In genomic region chr1:102836991-102837390, GRCh38 we compare ENCODE assay signal across 16 cellular contexts.
A peak's percentile ranks its signal among the peaks of the same experiment; 100 is the strongest.
DNase-seq lines count a peak whose midpoint lies in the region; ATAC-seq and TF ChIP-seq lines count a peak whose summit lies in the region.
"Had no signal": no experiment of that assay in that cellular context is flagged by ENCODE, and none has a peak within 500 bp of the region (broad histone marks: within the 10 kb centered on the region; RNA-seq: fewer than 3 reads in every experiment).

No MANE protein-coding gene starts in this region.

- H3K36me3 Mint-ChIP-seq in Caco-2 (ENCODE audit: insufficient read depth, unreplicated experiment): no peaks in the 10 kb centered on the region
- H3K36me3 Mint-ChIP-seq: CD8-positive, alpha-beta memory T cell had no signal

- no peak overlapping the region for H3K4me3 Mint-ChIP-seq in Caco-2 (ENCODE audit: unreplicated experiment)
- H3K4me3 Mint-ChIP-seq: B cell; CD8-positive, alpha-beta memory T cell had no signal

- intact Hi-C loops in Caco-2 (cut with micrococcal nuclease; ENCODE audit: unreplicated experiment): loop anchor here (1.0 kb wide), 1 partner anchor 21 kb away; no protein-coding TSS in a partner anchor
- intact Hi-C loops in sigmoid colon (cut with DNase I): no loop called here

- DNase-seq in Caco-2 (peak; percentile 16 to 48), islet precursor cell (peak; percentile 50), sigmoid colon (no peak), GM10266 (ENCODE audit: extremely low spot score) (no peak), COR-L47 (lab: John Stamatoyannopoulos, UW) (no peak)
- DNase-seq: CD8-positive, alpha-beta memory T cell; DMS153; DMS79; GDM1; GOT3; H7 had no signal

- H3K27ac Mint-ChIP-seq in Caco-2 (ENCODE audit: unreplicated experiment): no peak overlapping the region
- H3K27ac Mint-ChIP-seq: B cell; CD8-positive, alpha-beta memory T cell had no signal

- no peak overlapping the region for H3K4me3 ChIP-seq in Caco-2 (ENCODE audit: low read depth, low read length)
- no peak overlapping the region for H3K4me3 ChIP-seq in sigmoid colon
- H3K4me3 ChIP-seq: BLaER1 treated with 17β-estradiol and CSF1 and Interleukin-3, amounts not matched to agents 10 nM and 100 nM had no signal

- H3K36me3 ChIP-seq in Caco-2 (ENCODE audit: control insufficient read depth, insufficient read depth, low read length) (no peaks in the 10 kb centered on the region), sigmoid colon (no peaks in the 10 kb centered on the region)
- H3K36me3 ChIP-seq: BLaER1 treated with 17β-estradiol and CSF1 and Interleukin-3, amounts not matched to agents 10 nM and 100 nM had no signal

- TF ChIP-seq EP300 in sigmoid colon (IDR thresholded peaks at IDR 0.05): no peak

- TF ChIP-seq POLR2A in sigmoid colon (IDR thresholded peaks at IDR 0.05): no peak

- H3K27ac ChIP-seq in VCaP (peak overlapping the region; percentile 37), sigmoid colon (no peak overlapping the region)
- H3K27ac ChIP-seq: BLaER1 treated with 17β-estradiol and CSF1 and Interleukin-3, amounts not matched to agents 10 nM and 100 nM had no signal

- 15 to 44% methylated on average over 2 of the region's 2 CpGs for WGBS in sigmoid colon, 2 donors

- no TSS peak for BruUV-seq in Caco-2 (replicated peaks; lab: Mats Ljungman, UMichigan)

- no peaks in the 10 kb centered on the region for H3K27me3 Mint-ChIP-seq in Caco-2 (ENCODE audit: insufficient read depth, unreplicated experiment)
- H3K27me3 Mint-ChIP-seq: B cell; CD8-positive, alpha-beta memory T cell had no signal

- H3K4me1 ChIP-seq in Caco-2: peaks cover 15% of the 10 kb centered on the region
- H3K4me1 ChIP-seq in sigmoid colon: no peaks in the 10 kb centered on the region

- no peaks in the 10 kb centered on the region for H3K27me3 ChIP-seq in Caco-2 (replicated peaks; ENCODE audit: control insufficient read depth, insufficient read depth, low read length)
- H3K27me3 ChIP-seq in sigmoid colon: no peaks in the 10 kb centered on the region
- H3K27me3 ChIP-seq: BLaER1 treated with 17β-estradiol and CSF1 and Interleukin-3, amounts not matched to agents 10 nM and 100 nM had no signal

- TF ChIP-seq CTCF in Caco-2 (IDR thresholded peaks at IDR 0.05; ENCODE audit: insufficient read depth in 1 of 2, low read depth in 1 of 2, low read length in 1 of 2, severe bottlenecking in 1 of 2, unreplicated experiment in 1 of 2) (no peak), VCaP (conservative IDR thresholded peaks at IDR 0.05) (no peak), sigmoid colon (IDR thresholded peaks at IDR 0.05) (no peak), GM10266 (IDR thresholded peaks at IDR 0.05; ENCODE audit: control insufficient read depth, insufficient read depth, low read depth, missing control alignments) (no peak)

- H3K4me1 Mint-ChIP-seq in Caco-2 (ENCODE audit: low read depth, unreplicated experiment): peaks cover 14% of the 10 kb centered on the region
- H3K4me1 Mint-ChIP-seq: B cell; CD8-positive, alpha-beta memory T cell had no signal

- CTCF ChIA-PET in Caco-2 (lab: Charles Lee): no interaction called here

- no peak for ATAC-seq in GM21381 (IDR thresholded peaks at IDR 0.05; ENCODE audit: unreplicated experiment)
- ATAC-seq: HCT116 had no signal

- POLR2A ChIA-PET in Caco-2 (lab: Charles Lee): no interaction called here

- H3K9me3 Mint-ChIP-seq in Caco-2 (ENCODE audit: unreplicated experiment): no peaks in the 10 kb centered on the region

- no peaks in the 10 kb centered on the region for H3K9me3 ChIP-seq in Caco-2
- H3K9me3 ChIP-seq in sigmoid colon: no peaks in the 10 kb centered on the region

Comparison
In these comparisons a context has a peak if more than half of its experiments do, and no peak if none do; other contexts are left out.
1. DNase-seq: peak in Caco-2 (2 of 2) and islet precursor cell (single experiment); none in sigmoid colon (single experiment), GM10266 (single experiment) and COR-L47 (single experiment).